ENCODE assay signal across 8 cellular contexts in genomic region chr11:803770-804598, GRCh38. TPM values are rescaled to one million over a fixed set of nuclear protein-coding genes. Genes with fewer than 3 reads are reported as not detected.
DNase-seq lines count a peak whose midpoint lies in the region; ATAC-seq, FAIRE-seq and TF ChIP-seq lines count a peak whose summit lies in the region.

No MANE protein-coding gene starts in this region.

- no peak overlapping the region for H4K8ac ChIP-seq in neuronal stem cell (ENCODE audit: low read depth, low read length)

- H3K79me1 ChIP-seq in neuronal stem cell (ENCODE audit: low read depth, low read length) = peaks cover 20% of the 10 kb centered on the region

- H3K4me3 ChIP-seq in DND-41 (ENCODE audit: low read depth in 1 of 2, low read length in 2 of 2) (peak overlapping the region; percentile 55 to 65), neuronal stem cell (ENCODE audit: low read length in 2 of 2) (peak overlapping the region; percentile 58 to 80)

- H2AFZ ChIP-seq in DND-41 (ENCODE audit: low read depth, low read length) (peak overlapping the region; percentile 75; the same call in 1 of the 2 replicates), neuronal stem cell (ENCODE audit: low read length) (no peak overlapping the region)

- ATAC-seq in DND-41 (ENCODE audit: insufficient read depth, low read depth) = 0 out of 3 replicates have a peak, but pooled peaks have one; percentile 5
- no peak for ATAC-seq in GM18519 (IDR thresholded peaks at IDR 0.05; ENCODE audit: low FRiP score, unreplicated experiment)
- ATAC-seq in GM19455 (IDR thresholded peaks at IDR 0.05; ENCODE audit: unreplicated experiment) = no peak

- no CpG with 5 or more reads among the region's 26 CpGs for WGBS in neuronal stem cell (ENCODE audit: extremely low coverage in 2 of 2, insufficient read length in 2 of 2, insufficient replicate concordance in 1 of 2), 2 donors

- peak overlapping the region; percentile 25 for H4K91ac ChIP-seq in neuronal stem cell (ENCODE audit: low read depth, low read length, poor library complexity)

- H3K27ac ChIP-seq in DND-41 (ENCODE audit: low read length) (peak overlapping the region; percentile 69), cingulate gyrus (ENCODE audit: low read depth, low read length) (peak overlapping the region; percentile 47), neuronal stem cell (replicated peaks; ENCODE audit: low read length) (no peak overlapping the region)

- peak overlapping the region; percentile 92 for H3K18ac ChIP-seq in neuronal stem cell (ENCODE audit: low read length)

- peaks cover 52% of the 10 kb centered on the region for H3K79me2 ChIP-seq in DND-41 (ENCODE audit: insufficient read depth, low read length)

- H3K23ac ChIP-seq in neuronal stem cell (ENCODE audit: low read depth, low read length, poor library complexity) = peak overlapping the region; percentile 20

- no peak overlapping the region for H2BK120ac ChIP-seq in neuronal stem cell (ENCODE audit: low read depth, low read length)

- H3K14ac ChIP-seq in neuronal stem cell (ENCODE audit: low read length) = peak overlapping the region; percentile 21

- peak overlapping the region; percentile 93 for H3K4me2 ChIP-seq in DND-41 (ENCODE audit: insufficient read depth, low read length)
- peak overlapping the region; percentile 91 for H3K4me2 ChIP-seq in neuronal stem cell (ENCODE audit: insufficient read depth, low read length, poor library complexity, severe bottlenecking)

- peak overlapping the region; percentile 90 for H2AK5ac ChIP-seq in neuronal stem cell (ENCODE audit: low read depth, low read length)

- H3K9ac ChIP-seq in DND-41 (ENCODE audit: low read depth, low read length) (peak overlapping the region; percentile 85), neuronal stem cell (ENCODE audit: low read depth, low read length, poor library complexity) (peak overlapping the region; percentile 88)

- DNase-seq in DND-41 (peak; percentile 53), NCI-H1694 (lab: John Stamatoyannopoulos, UW) (peak; percentile 25), neuronal stem cell (ENCODE audit: low spot score) (no peak), midbrain (lab: John Stamatoyannopoulos, UW) (no peak), RCC 7860 (ENCODE audit: low spot score) (no peak)

- peak overlapping the region; percentile 17 for H3K4ac ChIP-seq in neuronal stem cell (ENCODE audit: low read length)

- H3K4me1 ChIP-seq in DND-41 (ENCODE audit: insufficient read depth, low read length) (peaks cover 56% of the 10 kb centered on the region), neuronal stem cell (ENCODE audit: control insufficient read depth in 2 of 2, insufficient read depth in 1 of 2, low read depth in 1 of 2, low read length in 2 of 2) (peaks cover 18 to 22% of the 10 kb centered on the region in 2 donors)

- TF ChIP-seq CTCF in DND-41 (IDR thresholded peaks at IDR 0.05; ENCODE audit: borderline replicate concordance, extremely low read depth, low read length, poor library complexity, severe bottlenecking) = no peak

- H3K36me3 ChIP-seq in DND-41 (ENCODE audit: insufficient read depth, low read length) = peaks cover 52% of the 10 kb centered on the region
- peaks cover 23 to 48% of the 10 kb centered on the region in 2 donors for H3K36me3 ChIP-seq in neuronal stem cell (replicated peaks in 1 of 2; ENCODE audit: control insufficient read depth in 2 of 2, insufficient read depth in 2 of 2, low read length in 2 of 2)

- H3K9me3 ChIP-seq in DND-41 (ENCODE audit: insufficient read depth, low read length, severe bottlenecking) = no peaks in the 10 kb centered on the region
- H3K9me3 ChIP-seq in neuronal stem cell (replicated peaks in 1 of 2; ENCODE audit: control insufficient read depth in 2 of 2, insufficient read depth in 1 of 2, low read depth in 1 of 2, low read length in 2 of 2) = no peaks in the 10 kb centered on the region

- no peak for FAIRE-seq in RCC 7860 (lab: Jason Lieb, UNC)

- peak overlapping the region; percentile 98 for H2BK5ac ChIP-seq in neuronal stem cell (ENCODE audit: low read length)

- H3K27me3 ChIP-seq in DND-41 (ENCODE audit: insufficient read depth, low read length, poor library complexity) (no peaks in the 10 kb centered on the region), neuronal stem cell (ENCODE audit: control insufficient read depth in 3 of 3, insufficient read depth in 3 of 3, low read depth in 1 of 3, low read length in 3 of 3) (no peaks in the 10 kb centered on the region)

- H4K20me1 ChIP-seq in DND-41 (ENCODE audit: insufficient read depth, low read length) = peaks cover 44% of the 10 kb centered on the region

- H2BK12ac ChIP-seq in neuronal stem cell (ENCODE audit: low read length) = peak overlapping the region; percentile 16

- peak overlapping the region; percentile 91 for H2BK15ac ChIP-seq in neuronal stem cell (ENCODE audit: low read length)

RNA-seq across cellular contexts. Expression of gene PIDD1, which starts 1.0 kb away (rescaled TPM):
- polyA plus RNA-seq in neuronal stem cell (2013, experiment 1 of 2) = 30.8 TPM
- 31.2 TPM for polyA plus RNA-seq in neuronal stem cell (2013, experiment 2 of 2)

RNA-seq across cellular contexts. Expression of gene RPLP2, which starts 5.8 kb away (rescaled TPM):
- 5,165 TPM for polyA plus RNA-seq in neuronal stem cell (2013, experiment 1 of 2)
- 5,448 TPM for polyA plus RNA-seq in neuronal stem cell (2013, experiment 2 of 2)

RNA-seq across cellular contexts. Expression of gene SLC25A22, which starts 5.9 kb away (rescaled TPM):
- polyA plus RNA-seq in neuronal stem cell (2013, experiment 1 of 2) = 26.6 TPM
- 26.0 TPM for polyA plus RNA-seq in neuronal stem cell (2013, experiment 2 of 2)

RNA-seq across cellular contexts. Expression of gene CEND1, which starts 14.1 kb away (rescaled TPM):
- 2.6 TPM for polyA plus RNA-seq in neuronal stem cell (2013, experiment 1 of 2)
- 2.7 TPM for polyA plus RNA-seq in neuronal stem cell (2013, experiment 2 of 2)

RNA-seq across cellular contexts. Expression of gene PNPLA2, which starts 14.7 kb away (rescaled TPM):
- 34.4 TPM for polyA plus RNA-seq in neuronal stem cell (2013, experiment 1 of 2)
- polyA plus RNA-seq in neuronal stem cell (2013, experiment 2 of 2) = 33.9 TPM

Comparison
In these comparisons a context has a peak if more than half of its experiments do, and no peak if none do; other contexts are left out.
1. DNase-seq: peak in DND-41 (single experiment) and NCI-H1694 (single experiment); none in neuronal stem cell (single experiment), midbrain (single experiment) and RCC 7860 (single experiment).